In the genomic region with DNA sequence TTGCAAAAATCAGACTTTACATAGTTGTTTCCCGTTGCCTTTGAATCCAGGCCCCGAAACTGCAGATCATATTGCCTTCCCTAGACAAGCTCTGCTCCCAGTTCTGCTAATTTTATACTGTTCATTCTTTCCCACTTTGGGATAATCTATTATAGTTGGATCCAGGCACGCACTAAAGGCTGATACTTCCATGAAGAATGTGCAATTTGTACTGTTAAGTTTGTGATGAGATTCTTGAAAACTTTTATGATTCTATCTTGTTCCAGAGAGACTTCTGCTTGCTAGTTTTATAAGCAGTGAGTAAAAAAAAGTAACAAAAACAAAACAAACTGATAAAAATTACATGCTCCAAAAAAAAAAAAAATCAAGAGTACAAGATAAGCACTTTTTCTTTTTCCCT, we compare ENCODE assay signal across 13 cellular contexts.
DNase-seq lines count a peak whose midpoint lies in the region; ATAC-seq and TF ChIP-seq lines count a peak whose summit lies in the region.
"Had no signal": no experiment of that assay in that cellular context is flagged by ENCODE, and none has a peak within 500 bp of the region (broad histone marks: within the 10 kb centered on the region; RNA-seq: fewer than 3 reads in every experiment).

No MANE protein-coding gene starts in this region.

- no peak for TF ChIP-seq CTCF in CD4-positive, alpha-beta T cell (IDR thresholded peaks at IDR 0.05)
- TF ChIP-seq CTCF in fibroblast of lung (conservative IDR thresholded peaks at IDR 0.05 in 1 of 2, IDR thresholded peaks at IDR 0.05 in 1 of 2; ENCODE audit: low read depth in 1 of 2, low read length in 2 of 2) (no peak), osteocyte (IDR thresholded peaks at IDR 0.05) (no peak)

- H4K20me1 ChIP-seq in fibroblast of lung (ENCODE audit: control insufficient read depth, extremely low read depth, insufficient read depth, low read length): no peaks in the 10 kb centered on the region

- H3K9me3 Mint-ChIP-seq in CD4-positive, alpha-beta T cell: no peaks in the 10 kb centered on the region
- no peaks in the 10 kb centered on the region for H3K9me3 Mint-ChIP-seq in osteocyte (ENCODE audit: unreplicated experiment)

- no peaks in the 10 kb centered on the region for H3K9me3 ChIP-seq in CD4-positive, alpha-beta T cell (ENCODE audit: control insufficient read depth, low read length)
- H3K9me3 ChIP-seq in SJSA1 (replicated peaks): no peaks in the 10 kb centered on the region
- H3K9me3 ChIP-seq in fibroblast of lung (ENCODE audit: control insufficient read depth, insufficient read depth, low read depth, low read length): no peaks in the 10 kb centered on the region
- H3K9me3 ChIP-seq: Caco-2, HAP-1 had no signal

- POLR2A ChIA-PET in CD4-positive, alpha-beta T cell (lab: Charles Lee): interaction anchor here (0.6 to 1.0 kb wide), 2 partner anchors 25 to 159 kb away, joined by 3 to 5 read pairs; no protein-coding TSS in a partner anchor

- H3K9ac ChIP-seq in fibroblast of lung (ENCODE audit: insufficient read depth, low read length): no peak overlapping the region

- no peak overlapping the region for H3K4me3 ChIP-seq in SJSA1
- no peak overlapping the region for H3K4me3 ChIP-seq in fibroblast of lung (replicated peaks in 1 of 4; ENCODE audit: control extremely low read depth in 1 of 4, insufficient read depth in 1 of 4, low read depth in 3 of 4, low read length in 4 of 4)
- H3K4me3 ChIP-seq: HAP-1 had no signal

- peaks cover 85% of the 10 kb centered on the region for H3K4me1 Mint-ChIP-seq in CD4-positive, alpha-beta T cell (ENCODE audit: low read depth)
- H3K4me1 Mint-ChIP-seq in osteocyte (ENCODE audit: unreplicated experiment): peaks cover 26% of the 10 kb centered on the region

- CTCF ChIA-PET in CD4-positive, alpha-beta T cell (lab: Charles Lee): no interaction called here

- H3K27ac Mint-ChIP-seq in CD4-positive, alpha-beta T cell: peak overlapping the region; percentile 72
- H3K27ac Mint-ChIP-seq in osteocyte (ENCODE audit: unreplicated experiment): peak overlapping the region; percentile 32

- H3K79me2 ChIP-seq in fibroblast of lung (ENCODE audit: control insufficient read depth, insufficient read depth, low read length): no peaks in the 10 kb centered on the region

- H2AFZ ChIP-seq in fibroblast of lung (ENCODE audit: low read length): peak overlapping the region; percentile 57

- H3K4me2 ChIP-seq in fibroblast of lung (ENCODE audit: extremely low read depth, insufficient read depth, low read length): peak overlapping the region; percentile 68

- no peaks in the 10 kb centered on the region for H3K27me3 ChIP-seq in CD4-positive, alpha-beta T cell (ENCODE audit: control insufficient read depth, insufficient read depth, low read length)
- no peaks in the 10 kb centered on the region for H3K27me3 ChIP-seq in SJSA1 (replicated peaks)
- no peaks in the 10 kb centered on the region for H3K27me3 ChIP-seq in fibroblast of lung (ENCODE audit: control insufficient read depth, insufficient read depth, low read length)

- H3K4me3 Mint-ChIP-seq in CD4-positive, alpha-beta T cell: no peak overlapping the region
- no peak overlapping the region for H3K4me3 Mint-ChIP-seq in osteocyte (ENCODE audit: unreplicated experiment)

- DNase-seq in CD4-positive, alpha-beta T cell: no peak
- DNase-seq in SJSA1 (ENCODE audit: low read depth in 1 of 2, low spot score in 2 of 2): no peak
- DNase-seq in fibroblast of lung (ENCODE audit: low read depth in 2 of 2): peak; percentile 38 to 46
- no peak for DNase-seq in osteocyte (ENCODE audit: extremely low spot score, unreplicated experiment)
- no peak for DNase-seq in posterior cingulate gyrus
- DNase-seq in NCI-H69 (lab: John Stamatoyannopoulos, UW): no peak
- DNase-seq: activated naive CD4-positive, alpha-beta T cell treated with anti-CD3 and anti-CD28 coated beads, Interleukin-2, amount 50 U/mL, for 16 hours; Caco-2; NCI-H1694 treated with DMSO at 0.1 percent for 48 hours; small intestine had no signal

- ATAC-seq in CD4-positive, alpha-beta T cell (ENCODE audit: poor library complexity): no peak
- ATAC-seq in GM18861 (IDR thresholded peaks at IDR 0.05; ENCODE audit: unreplicated experiment) (no peak), GM21381 (IDR thresholded peaks at IDR 0.05; ENCODE audit: unreplicated experiment) (no peak)

- H3K36me3 Mint-ChIP-seq in CD4-positive, alpha-beta T cell (ENCODE audit: low read depth): peaks cover 86% of the 10 kb centered on the region
- no peaks in the 10 kb centered on the region for H3K36me3 Mint-ChIP-seq in osteocyte (ENCODE audit: unreplicated experiment)

- no peaks in the 10 kb centered on the region for H3K36me3 ChIP-seq in SJSA1
- no peaks in the 10 kb centered on the region for H3K36me3 ChIP-seq in fibroblast of lung (ENCODE audit: control insufficient read depth, insufficient read depth, low read length)
- H3K36me3 ChIP-seq: HAP-1 had no signal

- H3K4me1 ChIP-seq in SJSA1 (replicated peaks) (peaks cover 28% of the 10 kb centered on the region), fibroblast of lung (ENCODE audit: control insufficient read depth, extremely low read depth, insufficient read depth, low read length) (peaks cover 4% of the 10 kb centered on the region)

- H3K27ac ChIP-seq in CD4-positive, alpha-beta T cell (ENCODE audit: low read depth, low read length): no peak overlapping the region
- H3K27ac ChIP-seq in SJSA1 (peak overlapping the region; percentile 72), fibroblast of lung (ENCODE audit: insufficient read depth, low read length) (peak overlapping the region; percentile 20)

- intact Hi-C loops in CD4-positive, alpha-beta T cell (cut with DNase I, micrococcal nuclease): no loop called here
- intact Hi-C loops in posterior cingulate gyrus (cut with DNase I): no loop called here

- no peaks in the 10 kb centered on the region for H3K27me3 Mint-ChIP-seq in CD4-positive, alpha-beta T cell
- H3K27me3 Mint-ChIP-seq in osteocyte (ENCODE audit: unreplicated experiment): no peaks in the 10 kb centered on the region

Comparison
In these comparisons a context has a peak if more than half of its experiments do, and no peak if none do; other contexts are left out.
1. DNase-seq: peak in fibroblast of lung (2 of 2); none in CD4-positive, alpha-beta T cell (0 of 10), SJSA1 (0 of 2), osteocyte (single experiment), posterior cingulate gyrus (0 of 10) and NCI-H69 (single experiment).